Comparison of ENCODE assay signal across 8 cellular contexts in the genomic region with DNA sequence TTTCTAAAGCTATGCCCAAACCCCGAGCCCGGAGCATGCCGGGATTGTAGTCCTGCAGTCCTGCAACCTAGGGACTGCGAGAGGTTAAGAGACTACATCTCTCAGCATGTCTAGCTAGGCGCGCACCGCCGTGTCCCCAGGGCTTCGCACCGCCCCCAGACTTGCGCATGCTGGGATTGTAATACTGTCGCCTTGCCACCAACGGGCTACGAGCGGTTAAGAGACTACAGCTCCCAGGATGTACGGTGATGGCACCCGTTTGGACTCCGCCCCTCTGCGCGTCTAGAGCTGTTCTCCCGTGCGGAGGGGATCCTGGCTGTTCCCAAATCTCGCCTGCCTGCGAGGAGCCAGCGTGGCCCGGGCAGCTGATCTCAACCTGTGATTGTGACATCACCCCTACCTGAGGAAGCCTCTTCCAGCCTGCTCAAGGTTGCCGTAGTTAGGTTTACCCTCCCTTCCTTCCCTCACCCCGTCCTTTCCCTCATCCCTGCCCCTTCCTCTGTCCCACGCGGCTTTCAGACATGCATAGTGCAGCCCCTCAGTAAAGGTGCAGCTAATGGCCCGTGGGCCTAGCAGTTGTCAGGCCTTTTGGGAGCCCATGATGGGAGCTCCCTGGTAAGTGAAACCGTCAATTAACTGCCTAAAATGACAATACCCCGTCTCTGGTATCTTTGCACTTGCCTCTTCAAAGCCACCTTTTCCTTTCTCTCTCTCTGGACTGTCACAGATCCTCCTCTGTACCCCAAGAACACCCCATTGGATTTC.
A peak's percentile ranks its signal among the peaks of the same experiment; 100 is the strongest.
DNase-seq lines count a peak whose midpoint lies in the region; TF ChIP-seq lines count a peak whose summit lies in the region.

No MANE protein-coding gene starts in this region.

- TF ChIP-seq CTCF in astrocyte of the spinal cord (IDR thresholded peaks at IDR 0.05; ENCODE audit: low read depth, low read length): no peak

- peak; percentile 86 for DNase-seq in GM04503 (ENCODE audit: low read depth)
- DNase-seq in HCEC 1CT: peak; percentile 81
- DNase-seq in NCI-H1105 (lab: John Stamatoyannopoulos, UW): peak; percentile 96
- peak; percentile 86 for DNase-seq in T-helper 9 cell
- DNase-seq in astrocyte of the spinal cord (ENCODE audit: low read depth, low spot score): peak; percentile 81
- DNase-seq in iPS-NIHi11 (ENCODE audit: low spot score): peak; percentile 46
- peak; percentile 88 to 89 for DNase-seq in stimulated activated CD4-positive, alpha-beta T cell treated with anti-CD3 and anti-CD28 coated beads, Interleukin-15, amount 100 ng/mL, for 48 hours (ENCODE audit: low read depth in 2 of 2)
- DNase-seq in HUDEP-2 (lab: John Stamatoyannopoulos, UW; ENCODE audit: unreplicated experiment in 76 of 76): no peak

- in situ Hi-C loops in astrocyte of the spinal cord (cut with HindIII; ENCODE audit: low sequenced_read_pairs): no loop called here

- peak overlapping the region; percentile 60 for H3K4me3 ChIP-seq in astrocyte of the spinal cord (ENCODE audit: low read depth, low read length)

Comparison
In these comparisons a context has a peak if more than half of its experiments do, and no peak if none do; other contexts are left out.
1. DNase-seq: peak in GM04503 (single experiment), HCEC 1CT (single experiment), NCI-H1105 (single experiment), T-helper 9 cell (single experiment), astrocyte of the spinal cord (single experiment), iPS-NIHi11 (single experiment) and stimulated activated CD4-positive, alpha-beta T cell treated with anti-CD3 and anti-CD28 coated beads, Interleukin-15, amount 100 ng/mL, for 48 hours (2 of 2); none in HUDEP-2 (0 of 76).